Comparison of ENCODE assay signal across 16 cellular contexts in the genomic region with DNA sequence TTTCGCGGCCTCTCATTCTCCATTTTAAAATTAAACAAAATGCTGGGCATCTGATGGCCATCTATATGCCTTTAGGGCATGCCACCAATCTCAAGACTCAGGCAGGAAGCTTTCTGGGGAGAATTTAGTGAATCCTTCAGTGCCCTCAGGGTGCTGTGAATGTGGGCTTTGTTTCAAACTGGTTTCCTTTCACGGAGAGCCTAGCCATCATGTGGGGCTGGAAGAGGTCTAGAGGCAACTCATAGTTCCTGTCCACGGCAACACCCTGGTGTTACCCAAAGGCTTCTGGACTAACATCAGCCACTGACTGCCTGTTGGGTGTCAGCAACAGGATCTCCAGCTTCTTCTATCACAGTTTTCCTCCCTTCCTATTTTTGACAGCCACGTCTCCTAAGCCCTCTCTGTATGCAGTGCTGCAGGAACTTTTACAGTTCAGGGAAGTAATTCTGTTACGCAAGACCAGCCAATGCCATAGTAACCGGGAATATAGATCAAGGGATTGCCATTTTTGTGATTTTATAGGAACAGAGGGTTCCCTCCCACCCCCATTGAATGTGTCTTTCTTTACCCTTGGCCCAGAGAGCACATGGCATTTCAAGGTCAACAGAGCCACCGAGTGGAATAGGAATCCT. TPM values are rescaled to one million over a fixed set of nuclear protein-coding genes. Genes with fewer than 3 reads are reported as not detected.
DNase-seq lines count a peak whose midpoint lies in the region; ATAC-seq, FAIRE-seq and TF ChIP-seq lines count a peak whose summit lies in the region.
"Had no signal": no experiment of that assay in that cellular context is flagged by ENCODE, and none has a peak within 500 bp of the region (broad histone marks: within the 10 kb centered on the region; RNA-seq: fewer than 3 reads in every experiment).

No MANE protein-coding gene starts in this region.

- H3K4me2 ChIP-seq in K562 (ENCODE audit: insufficient read depth, low read length): no peak overlapping the region
- H3K4me2 ChIP-seq: A549, BLaER1 had no signal

- H3K27ac Mint-ChIP-seq in activated naive CD4-positive, alpha-beta T cell treated with anti-CD3 and anti-CD28 coated beads, Interleukin-2, amount 50 U/mL, for 24 hours: peak overlapping the region; percentile 41
- no peak overlapping the region for H3K27ac Mint-ChIP-seq in activated T-helper 2 cell treated with anti-CD3 and anti-CD28 coated beads, Interferon-gamma antibody, Interleukin-2, Interleukin-4, amounts not matched to agents 10 μg/mL and 5 μg/mL and 100 μg/mL, durations not matched to agents 14 hours and 24 hours and 36 hours
- H3K27ac Mint-ChIP-seq: CD14-positive monocyte; CD8-positive, alpha-beta T cell; H9 had no signal

- WGBS in K562 (ENCODE audit: insufficient coverage, low coverage, missing lambda C conversion rate): 2% methylated on average over 8 of the region's 8 CpGs

- intact Hi-C loops in K562 (cut with micrococcal nuclease): no loop called here
- intact Hi-C loops in activated T-helper 2 cell treated with anti-CD3 and anti-CD28 coated beads, Interferon-gamma antibody, Interleukin-2, Interleukin-4, amounts not matched to agents 10 μg/mL and 5 μg/mL and 100 μg/mL, durations not matched to agents 14 hours and 24 hours and 36 hours (cut with micrococcal nuclease): loop anchor here (10.0 kb wide), 1 partner anchor 206 kb away; a partner anchor contains a TSS
- intact Hi-C loops in A673 (cut with micrococcal nuclease; ENCODE audit: unreplicated experiment): no loop called here

- TF ChIP-seq CTCF in K562 (IDR thresholded peaks at IDR 0.05 in 2 of 3, conservative IDR thresholded peaks at IDR 0.05 in 1 of 3; ENCODE audit: insufficient read depth in 2 of 3, low read depth in 1 of 3, low read length in 3 of 3) (no peak), A673 (conservative IDR thresholded peaks at IDR 0.05; ENCODE audit: low read depth, low read length) (no peak)

- no peaks in the 10 kb centered on the region for H4K20me1 ChIP-seq in K562 (replicated peaks; ENCODE audit: control insufficient read depth, insufficient read depth, low read length)
- H4K20me1 ChIP-seq: BLaER1 had no signal

- no peak for ATAC-seq in K562
- ATAC-seq: A549; CD8-positive, alpha-beta T cell had no signal

- no peak overlapping the region for H3K4me3 Mint-ChIP-seq in activated naive CD4-positive, alpha-beta T cell treated with anti-CD3 and anti-CD28 coated beads, Interleukin-2, amount 50 U/mL, for 24 hours
- H3K4me3 Mint-ChIP-seq in activated T-helper 2 cell treated with anti-CD3 and anti-CD28 coated beads, Interferon-gamma antibody, Interleukin-2, Interleukin-4, amounts not matched to agents 10 μg/mL and 5 μg/mL and 100 μg/mL, durations not matched to agents 14 hours and 24 hours and 36 hours (ENCODE audit: low read depth): no peak overlapping the region
- H3K4me3 Mint-ChIP-seq: CD14-positive monocyte; CD8-positive, alpha-beta T cell; H9 had no signal

- FAIRE-seq in K562 (lab: Jason Lieb, UNC): no peak
- FAIRE-seq: A549, H1 had no signal

- H3K27me3 ChIP-seq in K562 (ENCODE audit: control insufficient read depth in 2 of 2, insufficient read depth in 2 of 2, low read length in 2 of 2) (peaks cover 9 to 12% of the 10 kb centered on the region in 2 experiments; a peak in 3 of 5 replicates), A673 (replicated peaks; ENCODE audit: insufficient read depth, low read depth, low read length, poor library complexity) (peaks cover 4% of the 10 kb centered on the region)
- H3K27me3 ChIP-seq: BLaER1 had no signal

- H3K27me3 Mint-ChIP-seq in activated naive CD4-positive, alpha-beta T cell treated with anti-CD3 and anti-CD28 coated beads, Interleukin-2, amount 50 U/mL, for 24 hours: peaks cover 6% of the 10 kb centered on the region
- H3K27me3 Mint-ChIP-seq in activated T-helper 2 cell treated with anti-CD3 and anti-CD28 coated beads, Interferon-gamma antibody, Interleukin-2, Interleukin-4, amounts not matched to agents 10 μg/mL and 5 μg/mL and 100 μg/mL, durations not matched to agents 14 hours and 24 hours and 36 hours (ENCODE audit: low read depth): peaks cover 25% of the 10 kb centered on the region

- TF ChIP-seq RAD21 in K562 (CRISPR knock-in tag; conservative IDR thresholded peaks at IDR 0.05 in 1 of 2, IDR thresholded peaks at IDR 0.05 in 1 of 2): no peak

- no peak overlapping the region for H3K9ac ChIP-seq in K562 (ENCODE audit: insufficient read depth in 1 of 2, low read depth in 2 of 2, low read length in 2 of 2)
- H3K9ac ChIP-seq: BLaER1 had no signal

- no peaks in the 10 kb centered on the region for H3K79me2 ChIP-seq in K562 (ENCODE audit: control insufficient read depth, insufficient read depth, low read length)

- CTCF ChIA-PET in K562 (lab: Yijun Ruan, JAX; ENCODE audit: low intra/inter-chr PET ratio): no interaction called here
- CTCF ChIA-PET in A673 (lab: Charles Lee): no interaction called here

- no peak overlapping the region for H3K4me3 ChIP-seq in K562
- no peak overlapping the region for H3K4me3 ChIP-seq in A673 (ENCODE audit: low read depth, low read length, poor library complexity, severe bottlenecking)
- H3K4me3 ChIP-seq: A549, BLaER1 had no signal

- no peak for DNase-seq in activated naive CD4-positive, alpha-beta T cell treated with anti-CD3 and anti-CD28 coated beads, Interleukin-2, amount 50 U/mL, for 16 hours
- DNase-seq in RPMI7951 (ENCODE audit: low read depth): peak; percentile 9
- DNase-seq in K562 (ENCODE audit: extremely low read depth in 1 of 4, low spot score in 3 of 4): no peak
- no peak for DNase-seq in activated T-helper 2 cell treated with anti-CD3 and anti-CD28 coated beads, Interferon-gamma antibody, Interleukin-2, Interleukin-4, amounts not matched to agents 10 μg/mL and 5 μg/mL and 100 μg/mL, durations not matched to agents 14 hours and 24 hours and 36 hours (ENCODE audit: low spot score)
- DNase-seq in HT-29 (ENCODE audit: low spot score): no peak
- no peak for DNase-seq in A673 (ENCODE audit: low spot score)
- DNase-seq: Calu3; CD8-positive, alpha-beta T cell; DMS79 treated with DMSO at 0.1 percent for 48 hours; GF-D8; H9 had no signal

- H3K27ac ChIP-seq in K562 (ENCODE audit: extremely low read depth, low read depth, low read length): no peak overlapping the region
- H3K27ac ChIP-seq in A673 (ENCODE audit: low read depth, low read length, poor library complexity, severe bottlenecking): no peak overlapping the region
- H3K27ac ChIP-seq: A549, BLaER1 had no signal

- H3K4me1 Mint-ChIP-seq in activated naive CD4-positive, alpha-beta T cell treated with anti-CD3 and anti-CD28 coated beads, Interleukin-2, amount 50 U/mL, for 24 hours: no peaks in the 10 kb centered on the region
- no peaks in the 10 kb centered on the region for H3K4me1 Mint-ChIP-seq in activated T-helper 2 cell treated with anti-CD3 and anti-CD28 coated beads, Interferon-gamma antibody, Interleukin-2, Interleukin-4, amounts not matched to agents 10 μg/mL and 5 μg/mL and 100 μg/mL, durations not matched to agents 14 hours and 24 hours and 36 hours (ENCODE audit: low read depth)

- H3K4me1 ChIP-seq in K562 (replicated peaks in 1 of 2; ENCODE audit: control insufficient read depth in 2 of 2, insufficient read depth in 2 of 2, low read length in 2 of 2) (no peaks in the 10 kb centered on the region), A673 (ENCODE audit: insufficient read depth, low read length, poor library complexity, severe bottlenecking) (no peaks in the 10 kb centered on the region)
- H3K4me1 ChIP-seq: A549, BLaER1 had no signal

- in situ Hi-C loops in K562 (cut with MboI): no loop called here

- H3K9me3 Mint-ChIP-seq in activated naive CD4-positive, alpha-beta T cell treated with anti-CD3 and anti-CD28 coated beads, Interleukin-2, amount 50 U/mL, for 24 hours: peaks cover 4% of the 10 kb centered on the region
- H3K9me3 Mint-ChIP-seq in activated T-helper 2 cell treated with anti-CD3 and anti-CD28 coated beads, Interferon-gamma antibody, Interleukin-2, Interleukin-4, amounts not matched to agents 10 μg/mL and 5 μg/mL and 100 μg/mL, durations not matched to agents 14 hours and 24 hours and 36 hours: peaks cover 37% of the 10 kb centered on the region

- H3K9me1 ChIP-seq in K562 (ENCODE audit: control insufficient read depth, insufficient read depth, low read length): no peaks in the 10 kb centered on the region

- TF ChIP-seq POLR2A in K562 (conservative IDR thresholded peaks at IDR 0.05): no peak

- H3K36me3 Mint-ChIP-seq in activated naive CD4-positive, alpha-beta T cell treated with anti-CD3 and anti-CD28 coated beads, Interleukin-2, amount 50 U/mL, for 24 hours: peaks cover 2% of the 10 kb centered on the region
- no peaks in the 10 kb centered on the region for H3K36me3 Mint-ChIP-seq in activated T-helper 2 cell treated with anti-CD3 and anti-CD28 coated beads, Interferon-gamma antibody, Interleukin-2, Interleukin-4, amounts not matched to agents 10 μg/mL and 5 μg/mL and 100 μg/mL, durations not matched to agents 14 hours and 24 hours and 36 hours (ENCODE audit: low read depth)
- H3K36me3 Mint-ChIP-seq: CD14-positive monocyte; CD8-positive, alpha-beta T cell had no signal

- BruUV-seq in K562 (replicated peaks; lab: Mats Ljungman, UMichigan) (no TSS peak), A673 (replicated peaks; lab: Mats Ljungman, UMichigan) (no TSS peak)

- H3K9me3 ChIP-seq in K562 (replicated peaks; ENCODE audit: control insufficient read depth, insufficient read depth, low read depth, low read length) (peaks cover 8% of the 10 kb centered on the region), A673 (ENCODE audit: low read depth, low read length, poor library complexity, severe bottlenecking) (peaks cover 23% of the 10 kb centered on the region)

- TF ChIP-seq EP300 in K562 (IDR thresholded peaks at IDR 0.05; ENCODE audit: low read length): no peak

- H3K36me3 ChIP-seq in K562 (ENCODE audit: control insufficient read depth, insufficient read depth, low read length): no peaks in the 10 kb centered on the region
- no peaks in the 10 kb centered on the region for H3K36me3 ChIP-seq in A673 (ENCODE audit: insufficient read depth, low read length, poor library complexity, severe bottlenecking)

- POLR2A ChIA-PET in K562 (lab: Yijun Ruan, JAX) (interaction anchor here (0.6 kb wide), 1 partner anchor 1502 kb away, joined by 3 read pairs; no protein-coding TSS in a partner anchor), A673 (lab: Charles Lee; ENCODE audit: low non-redundant PET) (no interaction called here)

- H2AFZ ChIP-seq in K562 (ENCODE audit: low read depth, low read length): no peak overlapping the region

RNA-seq across cellular contexts. Expression of a gene that starts 7.9 kb away (rescaled TPM):
- 27.6 and 27.8 TPM in 2 replicates for total RNA-seq in RPMI7951 (2014; rRNA removed; shearing (Covaris generic))
- 62.3 and 147 TPM in 2 replicates for total RNA-seq in K562 (2011; cell fraction: chromatin; rRNA removed; ENCODE audit: low replicate concordance)
- total RNA-seq in K562 (2011; cell fraction: nucleolus; rRNA removed): 25.3 and 36.8 TPM in 2 replicates
- total RNA-seq in K562 (2011; cell fraction: nucleoplasm; rRNA removed): 76.0 and 124 TPM in 2 replicates
- total RNA-seq in K562 (2014; rRNA removed) (24.2 and 29.2 TPM in 2 replicates), K562 (2014; rRNA removed; fragmentation: Illumina TruSeq; extraction: Trizol) (39.5 and 46.3 TPM in 2 replicates), K562 (2015; rRNA removed; fragmentation: Illumina TruSeq; extraction: Trizol) (34.3 and 36.9 TPM in 2 replicates), K562 (2021) (57.4 and 57.8 TPM in 2 replicates), A673 (2021) (83.8 and 87.1 TPM in 2 replicates)
- polyA plus RNA-seq in K562 (2011; rRNA removed) (53.6 and 56.8 TPM in 2 replicates), K562 (2014; fragmentation: Illumina TruSeq; extraction: Trizol) (31.1 and 36.2 TPM in 2 replicates), K562 (2014; fragmentation: Nextera tagmentation; extraction: Ambion mirVana) (10 to 100 TPM; 38.4 to 43.5 TPM), K562 (2014; rRNA removed) (25.0 and 26.7 TPM in 2 replicates)
- polyA plus RNA-seq in K562 (2011; cell fraction: cytosol; rRNA removed): 10.0 and 21.9 TPM in 2 replicates
- 34.4 and 43.5 TPM in 2 replicates for polyA plus RNA-seq in K562 (2011; cell fraction: nucleus; rRNA removed)
- 22.1 and 23.0 TPM in 2 replicates for polyA plus RNA-seq in K562 (2012)
- 107 and 120 TPM in 2 replicates for polyA minus RNA-seq in K562 (2011; rRNA and poly(A)+ RNA removed)
- 27.3 and 32.9 TPM in 2 replicates for polyA minus RNA-seq in K562 (2011; cell fraction: cytosol; rRNA and poly(A)+ RNA removed)
- polyA minus RNA-seq in K562 (2011; cell fraction: nucleus; rRNA and poly(A)+ RNA removed): 45.1 and 81.6 TPM in 2 replicates
- 74.2 and 76.5 TPM in 2 replicates for total RNA-seq in activated T-helper 2 cell treated with anti-CD3 and anti-CD28 coated beads, Interferon-gamma antibody, Interleukin-2, Interleukin-4, amounts not matched to agents 10 μg/mL and 5 μg/mL and 100 μg/mL, durations not matched to agents 14 hours and 24 hours and 36 hours
- total RNA-seq in HT-29 (2014; rRNA removed; shearing (Covaris generic)): 23.4 and 26.0 TPM in 2 replicates

RNA-seq across cellular contexts. Expression of a gene that starts 39.0 kb away (rescaled TPM):
- 23.4 and 23.7 TPM in 2 replicates for total RNA-seq in RPMI7951 (2014; rRNA removed; shearing (Covaris generic))
- 22.3 and 26.2 TPM in 2 replicates for total RNA-seq in K562 (2011; cell fraction: chromatin; rRNA removed; ENCODE audit: low replicate concordance)
- 9.7 and 10.7 TPM in 2 replicates for total RNA-seq in K562 (2011; cell fraction: nucleolus; rRNA removed)
- 17.3 and 28.2 TPM in 2 replicates for total RNA-seq in K562 (2011; cell fraction: nucleoplasm; rRNA removed)
- total RNA-seq in K562 (2014; rRNA removed) (30.7 and 42.8 TPM in 2 replicates), K562 (2014; rRNA removed; fragmentation: Illumina TruSeq; extraction: Trizol) (62.1 and 77.0 TPM in 2 replicates), K562 (2015; rRNA removed; fragmentation: Illumina TruSeq; extraction: Trizol) (46.0 and 49.0 TPM in 2 replicates), K562 (2021) (83.6 and 91.0 TPM in 2 replicates), A673 (2021) (88.4 and 90.0 TPM in 2 replicates)
- polyA plus RNA-seq in K562 (2011; rRNA removed) (37.5 and 67.8 TPM in 2 replicates), K562 (2014; fragmentation: Illumina TruSeq; extraction: Trizol) (96.3 and 108 TPM in 2 replicates), K562 (2014; fragmentation: Nextera tagmentation; extraction: Ambion mirVana) (10 to 100 TPM; 47.6 to 49.2 TPM), K562 (2014; rRNA removed) (44.5 and 51.4 TPM in 2 replicates)
- 33.3 and 48.1 TPM in 2 replicates for polyA plus RNA-seq in K562 (2011; cell fraction: cytosol; rRNA removed)
- 17.3 and 18.2 TPM in 2 replicates for polyA plus RNA-seq in K562 (2011; cell fraction: nucleus; rRNA removed)
- 58.4 and 78.9 TPM in 2 replicates for polyA plus RNA-seq in K562 (2012)
- polyA minus RNA-seq in K562 (2011; rRNA and poly(A)+ RNA removed): 31.8 and 55.4 TPM in 2 replicates
- 21.8 and 29.9 TPM in 2 replicates for polyA minus RNA-seq in K562 (2011; cell fraction: cytosol; rRNA and poly(A)+ RNA removed)
- polyA minus RNA-seq in K562 (2011; cell fraction: nucleus; rRNA and poly(A)+ RNA removed): 4.0 and 5.6 TPM in 2 replicates
- 62.8 and 63.4 TPM in 2 replicates for total RNA-seq in activated T-helper 2 cell treated with anti-CD3 and anti-CD28 coated beads, Interferon-gamma antibody, Interleukin-2, Interleukin-4, amounts not matched to agents 10 μg/mL and 5 μg/mL and 100 μg/mL, durations not matched to agents 14 hours and 24 hours and 36 hours
- total RNA-seq in HT-29 (2014; rRNA removed; shearing (Covaris generic)): 14.0 and 17.8 TPM in 2 replicates
